18 cellular contexts compared by ENCODE assay signal in genomic region chr11:11608783-11609232, GRCh38. TPM values are rescaled to one million over a fixed set of nuclear protein-coding genes. Genes with fewer than 3 reads are reported as not detected.
A peak's percentile ranks its signal among the peaks of the same experiment; 100 is the strongest.
DNase-seq lines count a peak whose midpoint lies in the region; ATAC-seq, FAIRE-seq and TF ChIP-seq lines count a peak whose summit lies in the region.
"Had no signal": no experiment of that assay in that cellular context is flagged by ENCODE, and none has a peak within 500 bp of the region (broad histone marks: within the 10 kb centered on the region; RNA-seq: fewer than 3 reads in every experiment).

No MANE protein-coding gene starts in this region.

- H3K36me3 Mint-ChIP-seq in activated CD8-positive, alpha-beta T cell treated with anti-CD3 and anti-CD28 coated beads for 36 hours (ENCODE audit: low read depth): no peaks in the 10 kb centered on the region
- H3K36me3 Mint-ChIP-seq in WTC11: no peaks in the 10 kb centered on the region
- H3K36me3 Mint-ChIP-seq: activated naive CD4-positive, alpha-beta T cell treated with anti-CD3 and anti-CD28 coated beads, Interleukin-2, amount 50 U/mL, for 24 hours; CD4-positive, CD25-positive, alpha-beta regulatory T cell; T-cell had no signal

- POLR2A ChIA-PET in A549 (lab: Yijun Ruan, JAX) (interaction anchor here (0.9 to 4.0 kb wide), 3 partner anchors 11 to 24 kb away, joined by 3 to 13 read pairs (median 4); partner anchors contain the start of gene GALNT18), WTC11 (lab: Charles Lee) (no interaction called here)
- POLR2A ChIA-PET in activated CD8-positive, alpha-beta T cell treated with anti-CD3 and anti-CD28 coated beads for 36 hours (lab: Charles Lee): no interaction called here

- intact Hi-C loops in activated CD8-positive, alpha-beta T cell treated with anti-CD3 and anti-CD28 coated beads for 36 hours (cut with micrococcal nuclease): no loop called here

- TF ChIP-seq POLR2A in A549 (IDR thresholded peaks at IDR 0.05; ENCODE audit: low read length): no peak

- H3K4me1 ChIP-seq in A549: peaks cover 32% of the 10 kb centered on the region

- peak overlapping the region; percentile 56 to 68 for H3K27ac ChIP-seq in A549
- H3K27ac ChIP-seq: suprapubic skin had no signal

- ATAC-seq in A549 (peak; percentile 63 to 68; a peak in 5 of 6 replicates), GM19452 (IDR thresholded peaks at IDR 0.05; ENCODE audit: unreplicated experiment) (no peak), WTC11 (no peak)
- no peak for ATAC-seq in activated CD8-positive, alpha-beta T cell treated with anti-CD3 and anti-CD28 coated beads for 36 hours
- ATAC-seq: activated CD8-positive, alpha-beta T cell treated with anti-CD3 and anti-CD28 coated beads, Interleukin-2, amount 10 ng/mL, durations not matched to agents 7 days and 5 days; T-cell had no signal

- FAIRE-seq in A549 (lab: Jason Lieb, UNC): no peak

- CTCF ChIA-PET in A549 (lab: Yijun Ruan, JAX) (interaction anchor here (0.7 to 5.5 kb wide), 5 partner anchors 12 to 280 kb away, joined by 3 to 34 read pairs (median 3); partner anchors contain the start of gene GALNT18), WTC11 (lab: Charles Lee) (interaction anchor here (1.4 kb wide), 1 partner anchor 11 kb away, joined by 3 read pairs; no protein-coding TSS in a partner anchor)
- CTCF ChIA-PET in activated CD8-positive, alpha-beta T cell treated with anti-CD3 and anti-CD28 coated beads for 36 hours (lab: Charles Lee): no interaction called here

- no peaks in the 10 kb centered on the region for H3K9me3 Mint-ChIP-seq in activated CD8-positive, alpha-beta T cell treated with anti-CD3 and anti-CD28 coated beads for 36 hours
- peaks cover 3% of the 10 kb centered on the region; the same call in 1 of the 2 replicates for H3K9me3 Mint-ChIP-seq in WTC11
- H3K9me3 Mint-ChIP-seq: activated naive CD4-positive, alpha-beta T cell treated with anti-CD3 and anti-CD28 coated beads, Interleukin-2, amount 50 U/mL, for 24 hours; T-cell had no signal

- H3K4me1 Mint-ChIP-seq in activated CD8-positive, alpha-beta T cell treated with anti-CD3 and anti-CD28 coated beads for 36 hours (ENCODE audit: low read depth): peaks cover 2% of the 10 kb centered on the region
- peaks cover 21% of the 10 kb centered on the region for H3K4me1 Mint-ChIP-seq in WTC11
- H3K4me1 Mint-ChIP-seq: activated naive CD4-positive, alpha-beta T cell treated with anti-CD3 and anti-CD28 coated beads, Interleukin-2, amount 50 U/mL, for 24 hours; CD4-positive, CD25-positive, alpha-beta regulatory T cell had no signal

- H3K4me2 ChIP-seq in A549: peak overlapping the region; percentile 60

- no peak overlapping the region for H3K4me3 Mint-ChIP-seq in activated CD8-positive, alpha-beta T cell treated with anti-CD3 and anti-CD28 coated beads for 36 hours
- no peak overlapping the region for H3K4me3 Mint-ChIP-seq in WTC11
- H3K4me3 Mint-ChIP-seq: activated CD8-positive, alpha-beta T cell treated with anti-CD3 and anti-CD28 coated beads, Interleukin-2, amount 10 ng/mL, durations not matched to agents 7 days and 5 days; activated naive CD4-positive, alpha-beta T cell treated with anti-CD3 and anti-CD28 coated beads, Interleukin-2, amount 50 U/mL, for 24 hours; CD4-positive, CD25-positive, alpha-beta regulatory T cell; T-cell had no signal

- no peak for TF ChIP-seq RAD21 in A549 (conservative IDR thresholded peaks at IDR 0.05 in 1 of 2, IDR thresholded peaks at IDR 0.05 in 1 of 2)

- H3K9me3 ChIP-seq in A549: no peaks in the 10 kb centered on the region
- H3K9me3 ChIP-seq: suprapubic skin had no signal

- TF ChIP-seq EP300 in A549 (IDR thresholded peaks at IDR 0.05): 0 out of 5 replicates have a peak, but pooled peaks of 1 of the 2 experiments have one; percentile 21

- DNase-seq in A549 (ENCODE audit: low read depth in 1 of 2, low spot score in 1 of 2) (peak in 1 of 2 experiments; percentile 29), GM03348 (ENCODE audit: low spot score) (peak; percentile 41), NCI-H226 (peak; percentile 86), fibroblast of gingiva (ENCODE audit: low read depth) (peak; percentile 21), retina (no peak), WTC11 (ENCODE audit: low spot score) (no peak)
- DNase-seq in activated CD8-positive, alpha-beta T cell treated with anti-CD3 and anti-CD28 coated beads for 36 hours: no peak
- DNase-seq: activated CD8-positive, alpha-beta T cell treated with anti-CD3 and anti-CD28 coated beads, Interleukin-2, amount 10 ng/mL, durations not matched to agents 7 days and 5 days; CD4-positive, CD25-positive, alpha-beta regulatory T cell; hippocampal formation; KG1; mesendoderm; NCI-H748 treated with DMSO at 0.1 percent for 48 hours; posterior cingulate gyrus; T-cell had no signal

- 54% methylated on average over 2 of the region's 2 CpGs for WGBS in A549 (ENCODE audit: missing lambda C conversion rate)

- no peak for TF ChIP-seq CTCF in A549 (IDR thresholded peaks at IDR 0.05)
- no peak for TF ChIP-seq CTCF in activated CD8-positive, alpha-beta T cell treated with anti-CD3 and anti-CD28 coated beads for 36 hours (IDR thresholded peaks at IDR 0.05)
- no peak for TF ChIP-seq CTCF in WTC11 (IDR thresholded peaks at IDR 0.05)

- no peak overlapping the region for H3K4me3 ChIP-seq in A549
- H3K4me3 ChIP-seq: suprapubic skin had no signal

- no peak overlapping the region for H3K27ac Mint-ChIP-seq in activated CD8-positive, alpha-beta T cell treated with anti-CD3 and anti-CD28 coated beads for 36 hours
- no peak overlapping the region; the same call in 1 of the 2 replicates for H3K27ac Mint-ChIP-seq in WTC11
- H3K27ac Mint-ChIP-seq: activated CD8-positive, alpha-beta T cell treated with anti-CD3 and anti-CD28 coated beads, Interleukin-2, amount 10 ng/mL, durations not matched to agents 7 days and 5 days; activated naive CD4-positive, alpha-beta T cell treated with anti-CD3 and anti-CD28 coated beads, Interleukin-2, amount 50 U/mL, for 24 hours; CD4-positive, CD25-positive, alpha-beta regulatory T cell; T-cell had no signal

- peaks cover 7% of the 10 kb centered on the region for H3K27me3 Mint-ChIP-seq in activated CD8-positive, alpha-beta T cell treated with anti-CD3 and anti-CD28 coated beads for 36 hours
- H3K27me3 Mint-ChIP-seq in WTC11 (ENCODE audit: low read depth): no peaks in the 10 kb centered on the region

TF ChIP-seq in A549, 52 proteins besides CTCF, POLR2A, EP300 and RAD21:
- TF ChIP-seq GATA3 (IDR thresholded peaks at IDR 0.05; ENCODE audit: borderline replicate concordance) (peak; percentile 40; the same call in 1 of the 2 replicates), FOXS1 (CRISPR knock-in tag; IDR thresholded peaks at IDR 0.05) (no peak), BCL3 (IDR thresholded peaks at IDR 0.05) (no peak), NFE2L2 (conservative IDR thresholded peaks at IDR 0.05; ENCODE audit: low read length) (no peak), RFX5 (IDR thresholded peaks at IDR 0.05) (no peak)
TF ChIP-seq in A549: peak in this region for 1.

TF ChIP-seq in WTC11, 78 proteins besides CTCF, POLR2A, EP300 and RAD21 (continues in another document):
- TF ChIP-seq JUN (CRISPR knock-in tag; IDR thresholded peaks at IDR 0.05) (no peak), USF2 (CRISPR knock-in tag; IDR thresholded peaks at IDR 0.05) (no peak), SMAD4 (CRISPR knock-in tag; IDR thresholded peaks at IDR 0.05) (no peak), EMX1 (CRISPR knock-in tag; IDR thresholded peaks at IDR 0.05) (no peak), ARID4B (CRISPR knock-in tag; IDR thresholded peaks at IDR 0.05; ENCODE audit: borderline replicate concordance) (no peak)

RNA-seq across cellular contexts. Expression of gene GALNT18, which starts 13.0 kb away (rescaled TPM):
- polyA plus RNA-seq in A549 (2011; rRNA removed): 6.7 TPM in 2 replicates
- 19.0 and 21.8 TPM in 2 replicates for polyA plus RNA-seq in A549 (2012; cell fraction: cytosol; rRNA removed)
- polyA plus RNA-seq in A549 (2012; cell fraction: nucleus; rRNA removed): 25.0 and 26.9 TPM in 2 replicates
- 15.9 to 20.8 TPM (median 16.1 TPM) in 3 replicates for polyA plus RNA-seq in A549 (2017; fragmentation: RNase III; extraction: RNeasy Plus Mini Kit Qiagen cat#74134 plus additional on column Dnase treatment)
- 7.8 and 10.3 TPM in 2 replicates for polyA minus RNA-seq in A549 (2011; rRNA and poly(A)+ RNA removed)
- total RNA-seq in activated CD8-positive, alpha-beta T cell treated with anti-CD3 and anti-CD28 coated beads for 36 hours: 1 to 10 TPM; 6.8 to 7.4 TPM
- 4.4 to 5.0 TPM (median 5.0 TPM) in 3 replicates for total RNA-seq in WTC11 (2021)
- total RNA-seq: CD4-positive, CD25-positive, alpha-beta regulatory T cell had no signal

Comparison
In these comparisons a context has a peak if more than half of its experiments do, and no peak if none do; other contexts are left out.
1. ATAC-seq: peak in A549 (2 of 2); none in activated CD8-positive, alpha-beta T cell treated with anti-CD3 and anti-CD28 coated beads for 36 hours (single experiment), GM19452 (single experiment) and WTC11 (single experiment).
2. DNase-seq: peak in GM03348 (single experiment), NCI-H226 (single experiment) and fibroblast of gingiva (single experiment); none in retina (single experiment), activated CD8-positive, alpha-beta T cell treated with anti-CD3 and anti-CD28 coated beads for 36 hours (single experiment) and WTC11 (single experiment).